8 cellular contexts compared by ENCODE assay signal in genomic region chr2:240579771-240580614, GRCh38. TPM values are rescaled to one million over a fixed set of nuclear protein-coding genes. Genes with fewer than 3 reads are reported as not detected.
A peak's percentile ranks its signal among the peaks of the same experiment; 100 is the strongest.
DNase-seq lines count a peak whose midpoint lies in the region; ATAC-seq and TF ChIP-seq lines count a peak whose summit lies in the region.

No MANE protein-coding gene starts in this region.

- CTCF ChIA-PET in CD8-positive, alpha-beta memory T cell (lab: Charles Lee): interaction anchor here (1.0 to 3.0 kb wide), 15 partner anchors 9 to 66 kb away, joined by 3 to 50 read pairs (median 8); partner anchors contain the start of genes ANKMY1, DUSP28 and RNPEPL1
- CTCF ChIA-PET in A673 (lab: Charles Lee): no interaction called here

- peaks cover 21% of the 10 kb centered on the region for H3K36me3 ChIP-seq in CD8-positive, alpha-beta memory T cell (ENCODE audit: insufficient read depth, low read length)
- H3K36me3 ChIP-seq in A673 (ENCODE audit: insufficient read depth, low read length, poor library complexity, severe bottlenecking): peaks cover 15% of the 10 kb centered on the region

- intact Hi-C loops in A673 (cut with micrococcal nuclease; ENCODE audit: unreplicated experiment): no loop called here

- no peak for TF ChIP-seq CTCF in A673 (conservative IDR thresholded peaks at IDR 0.05; ENCODE audit: low read depth, low read length)

- H3K4me1 Mint-ChIP-seq in CD8-positive, alpha-beta memory T cell: peaks cover 33 to 53% (median 49%) of the 10 kb centered on the region in 3 donors

- peaks cover 6 to 52% (median 7%) of the 10 kb centered on the region in 3 donors for H3K36me3 Mint-ChIP-seq in CD8-positive, alpha-beta memory T cell

- peaks cover 29% of the 10 kb centered on the region for H3K4me1 ChIP-seq in CD8-positive, alpha-beta memory T cell (ENCODE audit: insufficient read depth, low read length)
- H3K4me1 ChIP-seq in A673 (ENCODE audit: insufficient read depth, low read length, poor library complexity, severe bottlenecking): peaks cover 4% of the 10 kb centered on the region

- peak; percentile 33 for ATAC-seq in HG02798 (IDR thresholded peaks at IDR 0.05; ENCODE audit: poor library complexity, unreplicated experiment)

- no TSS peak for BruUV-seq in A673 (replicated peaks; lab: Mats Ljungman, UMichigan)

- H3K9me3 Mint-ChIP-seq in CD8-positive, alpha-beta memory T cell: no peaks in the 10 kb centered on the region

- DNase-seq in CD8-positive, alpha-beta memory T cell: peak; percentile 70 to 89 (median 76)
- peak; percentile 88 for DNase-seq in SKM-1 (lab: John Stamatoyannopoulos, UW; ENCODE audit: unreplicated experiment)
- peak; percentile 21 for DNase-seq in activated naive CD8-positive, alpha-beta T cell treated with anti-CD3 and anti-CD28 coated beads, Interleukin-2, amount 50 U/mL, for 16 hours (ENCODE audit: low read depth, low spot score)
- peak; percentile 89 for DNase-seq in iris pigment epithelial cell (ENCODE audit: low read depth)
- peak; percentile 62 for DNase-seq in stimulated activated CD8-positive, alpha-beta memory T cell treated with anti-CD3 and anti-CD28 coated beads, Interleukin-12 subunit alpha, Interleukin-12 subunit beta, amount 100 ng/mL, for 1 hour (ENCODE audit: low read depth)
- no peak for DNase-seq in A673 (ENCODE audit: low spot score)
- DNase-seq in COR-L47 (lab: John Stamatoyannopoulos, UW): no peak

- H3K27me3 Mint-ChIP-seq in CD8-positive, alpha-beta memory T cell: no peaks in the 10 kb centered on the region

- H3K4me3 Mint-ChIP-seq in CD8-positive, alpha-beta memory T cell: peak overlapping the region in 6 of 7 donors; percentile 8 to 69 (median 56)

- H3K27ac ChIP-seq in CD8-positive, alpha-beta memory T cell (ENCODE audit: low read depth, low read length): no peak overlapping the region
- no peak overlapping the region for H3K27ac ChIP-seq in A673 (ENCODE audit: low read depth, low read length, poor library complexity, severe bottlenecking)

- H3K27me3 ChIP-seq in CD8-positive, alpha-beta memory T cell (ENCODE audit: insufficient read depth, low read length, poor library complexity, severe bottlenecking): no peaks in the 10 kb centered on the region
- H3K27me3 ChIP-seq in A673 (replicated peaks; ENCODE audit: insufficient read depth, low read depth, low read length, poor library complexity): no peaks in the 10 kb centered on the region

- no peaks in the 10 kb centered on the region for H3K9me3 ChIP-seq in CD8-positive, alpha-beta memory T cell (ENCODE audit: low read length)
- no peaks in the 10 kb centered on the region for H3K9me3 ChIP-seq in A673 (ENCODE audit: low read depth, low read length, poor library complexity, severe bottlenecking)

- peak overlapping the region; percentile 59 to 91 (median 84) for H3K27ac Mint-ChIP-seq in CD8-positive, alpha-beta memory T cell

- POLR2A ChIA-PET in CD8-positive, alpha-beta memory T cell (lab: Charles Lee): interaction anchor here (1.1 to 2.1 kb wide), 4 partner anchors 13 to 65 kb away, joined by 4 to 38 read pairs (median 7); partner anchors contain the start of genes ANKMY1 and RNPEPL1
- POLR2A ChIA-PET in A673 (lab: Charles Lee; ENCODE audit: low non-redundant PET): no interaction called here

- no peak overlapping the region for H3K4me3 ChIP-seq in CD8-positive, alpha-beta memory T cell (ENCODE audit: low read length)
- no peak overlapping the region for H3K4me3 ChIP-seq in A673 (ENCODE audit: low read depth, low read length, poor library complexity, severe bottlenecking)

RNA-seq across cellular contexts. Expression of gene CAPN10, which starts 6.5 kb away (rescaled TPM):
- 10 to 100 TPM; 36.1 to 40.5 TPM for total RNA-seq in CD8-positive, alpha-beta memory T cell
- 19.5 TPM for polyA plus RNA-seq in CD8-positive, alpha-beta memory T cell
- 43.4 and 43.5 TPM in 2 replicates for total RNA-seq in A673 (2021)

RNA-seq across cellular contexts. Expression of gene RNPEPL1, which starts 11.7 kb away (rescaled TPM):
- total RNA-seq in CD8-positive, alpha-beta memory T cell: 10 to 100 TPM; 55.6 to 61.1 TPM
- 101 TPM for polyA plus RNA-seq in CD8-positive, alpha-beta memory T cell
- total RNA-seq in A673 (2021): 26.5 and 29.4 TPM in 2 replicates

RNA-seq across cellular contexts. Expression of gene DUSP28, which starts 19.8 kb away (rescaled TPM):
- 1 to 10 TPM; 7.0 TPM for total RNA-seq in CD8-positive, alpha-beta memory T cell
- 22.0 TPM for polyA plus RNA-seq in CD8-positive, alpha-beta memory T cell
- total RNA-seq in A673 (2021): 4.9 and 5.1 TPM in 2 replicates

RNA-seq across cellular contexts. Expression of gene ANKMY1, which starts 22.2 kb away (rescaled TPM):
- total RNA-seq in CD8-positive, alpha-beta memory T cell: 10 to 100 TPM; 22.4 to 27.9 TPM
- polyA plus RNA-seq in CD8-positive, alpha-beta memory T cell: 15.8 TPM
- total RNA-seq in A673 (2021): 21.0 and 21.8 TPM in 2 replicates

RNA-seq across cellular contexts. Expression of gene GPR35, which starts 45.3 kb away (rescaled TPM):
- 1 to 10 TPM; 8.4 to 9.0 TPM for total RNA-seq in CD8-positive, alpha-beta memory T cell
- polyA plus RNA-seq in CD8-positive, alpha-beta memory T cell: 1.9 TPM
- total RNA-seq in A673 (2021): 2.7 and 2.9 TPM in 2 replicates

Comparison
In these comparisons a context has a peak if more than half of its experiments do, and no peak if none do; other contexts are left out.
1. DNase-seq: peak in CD8-positive, alpha-beta memory T cell (5 of 5), SKM-1 (single experiment), activated naive CD8-positive, alpha-beta T cell treated with anti-CD3 and anti-CD28 coated beads, Interleukin-2, amount 50 U/mL, for 16 hours (single experiment), iris pigment epithelial cell (single experiment) and stimulated activated CD8-positive, alpha-beta memory T cell treated with anti-CD3 and anti-CD28 coated beads, Interleukin-12 subunit alpha, Interleukin-12 subunit beta, amount 100 ng/mL, for 1 hour (single experiment); none in A673 (single experiment) and COR-L47 (single experiment).